ENCODE assay signal across 10 cellular contexts in the genomic region with DNA sequence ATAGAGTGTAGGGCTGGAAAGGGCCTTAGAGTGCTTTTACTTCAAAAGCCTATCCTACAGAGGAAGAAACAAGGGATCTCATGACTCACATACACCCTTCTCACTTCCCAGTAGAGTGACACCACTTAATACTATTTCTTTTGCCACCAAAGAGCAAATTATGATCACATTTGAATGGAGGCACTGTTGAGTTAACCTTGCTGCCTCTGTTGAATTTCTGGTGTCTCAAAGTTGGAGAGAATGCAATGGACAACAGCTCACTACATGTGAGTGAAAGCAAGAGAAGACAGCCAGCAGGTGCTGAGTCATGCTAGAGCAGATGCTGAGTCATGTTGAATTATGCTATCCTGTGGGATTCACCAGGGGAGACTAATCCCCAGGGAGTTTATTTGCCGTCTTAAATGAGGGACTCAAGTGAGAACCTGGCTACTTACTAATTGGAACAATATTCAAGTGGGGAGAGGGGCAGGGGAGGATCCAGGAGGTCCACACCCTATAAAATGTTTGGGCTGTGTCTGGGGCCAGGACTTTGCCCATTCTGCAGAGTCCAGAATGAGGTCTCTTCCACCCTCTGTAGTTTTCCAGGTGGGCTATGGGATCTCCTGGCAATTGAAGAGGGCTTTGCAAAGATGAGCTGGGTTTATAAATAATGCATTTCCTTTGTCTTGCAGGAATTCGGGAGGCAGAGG. TPM values are rescaled to one million over a fixed set of nuclear protein-coding genes. Genes with fewer than 3 reads are reported as not detected.
DNase-seq lines count a peak whose midpoint lies in the region; ATAC-seq and TF ChIP-seq lines count a peak whose summit lies in the region.
"Had no signal": no experiment of that assay in that cellular context is flagged by ENCODE, and none has a peak within 500 bp of the region (broad histone marks: within the 10 kb centered on the region; RNA-seq: fewer than 3 reads in every experiment).

No MANE protein-coding gene starts in this region.

- no peaks in the 10 kb centered on the region for H3K4me1 Mint-ChIP-seq in activated T-helper 1 cell treated with anti-CD3 and anti-CD28 coated beads, Interleukin-12 subunit alpha, Interleukin-12 subunit beta, Interleukin-2, Interleukin-4 antibody, amounts not matched to agents 30 ng/mL and 10 ng/mL and 1 ng/mL, durations not matched to agents 14 hours and 24 hours and 36 hours (ENCODE audit: low read depth)

- no peaks in the 10 kb centered on the region for H3K9me3 Mint-ChIP-seq in activated T-helper 1 cell treated with anti-CD3 and anti-CD28 coated beads, Interleukin-12 subunit alpha, Interleukin-12 subunit beta, Interleukin-2, Interleukin-4 antibody, amounts not matched to agents 30 ng/mL and 10 ng/mL and 1 ng/mL, durations not matched to agents 14 hours and 24 hours and 36 hours

- intact Hi-C loops in PC-3 (cut with micrococcal nuclease): no loop called here
- intact Hi-C loops in activated T-helper 1 cell treated with anti-CD3 and anti-CD28 coated beads, Interleukin-12 subunit alpha, Interleukin-12 subunit beta, Interleukin-2, Interleukin-4 antibody, amounts not matched to agents 30 ng/mL and 10 ng/mL and 1 ng/mL, durations not matched to agents 14 hours and 24 hours and 36 hours (cut with micrococcal nuclease): no loop called here

- H3K27ac Mint-ChIP-seq in activated T-helper 1 cell treated with anti-CD3 and anti-CD28 coated beads, Interleukin-12 subunit alpha, Interleukin-12 subunit beta, Interleukin-2, Interleukin-4 antibody, amounts not matched to agents 30 ng/mL and 10 ng/mL and 1 ng/mL, durations not matched to agents 14 hours and 24 hours and 36 hours: no peak overlapping the region

- no TSS peak for BruUV-seq in PC-3 (replicated peaks; lab: Mats Ljungman, UMichigan)

- no peak overlapping the region for H3K9ac ChIP-seq in PC-3 (ENCODE audit: low read length)

- TF ChIP-seq CTCF in PC-3 (conservative IDR thresholded peaks at IDR 0.05; ENCODE audit: low read depth, low read length): no peak

- no peaks in the 10 kb centered on the region for H3K36me3 Mint-ChIP-seq in activated T-helper 1 cell treated with anti-CD3 and anti-CD28 coated beads, Interleukin-12 subunit alpha, Interleukin-12 subunit beta, Interleukin-2, Interleukin-4 antibody, amounts not matched to agents 30 ng/mL and 10 ng/mL and 1 ng/mL, durations not matched to agents 14 hours and 24 hours and 36 hours (ENCODE audit: low read depth)

- CTCF ChIA-PET in PC-3 (lab: Charles Lee): no interaction called here

- DNase-seq in NCI-H510A treated with DMSO at 0.1 percent for 48 hours (lab: John Stamatoyannopoulos, UW): peak; percentile 3
- no peak for DNase-seq in NCI-H510A (lab: John Stamatoyannopoulos, UW)
- DNase-seq in PC-3: peak; percentile 56
- DNase-seq in erythroblast (lab: John Stamatoyannopoulos, UW): peak; percentile 10 to 59
- peak; percentile 36 for DNase-seq in skeletal muscle cell (ENCODE audit: low read depth)
- no peak for DNase-seq in NCI-H1694 (lab: John Stamatoyannopoulos, UW)
- DNase-seq in activated T-helper 1 cell treated with anti-CD3 and anti-CD28 coated beads, Interleukin-12 subunit alpha, Interleukin-12 subunit beta, Interleukin-2, Interleukin-4 antibody, amounts not matched to agents 30 ng/mL and 10 ng/mL and 1 ng/mL, durations not matched to agents 14 hours and 24 hours and 36 hours (ENCODE audit: low spot score): no peak
- DNase-seq: NCI-H146 had no signal

- H3K9me3 ChIP-seq in PC-3 (ENCODE audit: low read length): no peaks in the 10 kb centered on the region
- H3K9me3 ChIP-seq: right atrium auricular region had no signal

- H3F3A ChIP-seq in PC-3 (ENCODE audit: low read length, unreplicated experiment): no peaks in the 10 kb centered on the region

- peaks cover 83% of the 10 kb centered on the region for H3K27me3 ChIP-seq in PC-3 (ENCODE audit: low read length)
- H3K27me3 ChIP-seq: right atrium auricular region had no signal

- no peaks in the 10 kb centered on the region for H3K36me3 ChIP-seq in PC-3 (ENCODE audit: low read depth, low read length)
- H3K36me3 ChIP-seq: right atrium auricular region had no signal

- ATAC-seq in PC-3 (no peak), GM18858 (IDR thresholded peaks at IDR 0.05; ENCODE audit: unreplicated experiment) (no peak)

- no peak overlapping the region for H3K27ac ChIP-seq in PC-3 (ENCODE audit: low read length)
- H3K27ac ChIP-seq: right atrium auricular region had no signal

- H3K4me3 ChIP-seq in PC-3 (ENCODE audit: low read length) (no peak overlapping the region), skeletal muscle cell (ENCODE audit: low read depth, low read length) (no peak overlapping the region)
- H3K4me3 ChIP-seq: right atrium auricular region had no signal

- peaks cover 5% of the 10 kb centered on the region; the same call in 1 of the 2 replicates for H3K4me1 ChIP-seq in PC-3 (ENCODE audit: insufficient read depth, low read length)
- H3K4me1 ChIP-seq: right atrium auricular region had no signal

- POLR2A ChIA-PET in PC-3 (lab: Charles Lee; ENCODE audit: unreplicated experiment): no interaction called here

- no peaks in the 10 kb centered on the region for H4K20me1 ChIP-seq in PC-3 (ENCODE audit: low read length)

- H3K4me2 ChIP-seq in PC-3 (ENCODE audit: low read length): peak overlapping the region; percentile 34; the same call in 1 of the 2 replicates

- peaks cover 2% of the 10 kb centered on the region for H3K27me3 Mint-ChIP-seq in activated T-helper 1 cell treated with anti-CD3 and anti-CD28 coated beads, Interleukin-12 subunit alpha, Interleukin-12 subunit beta, Interleukin-2, Interleukin-4 antibody, amounts not matched to agents 30 ng/mL and 10 ng/mL and 1 ng/mL, durations not matched to agents 14 hours and 24 hours and 36 hours (ENCODE audit: insufficient read depth)

- no peak overlapping the region for H2AFZ ChIP-seq in PC-3 (ENCODE audit: low read length)

- no peak for TF ChIP-seq POLR2A in erythroblast (IDR thresholded peaks at IDR 0.05; ENCODE audit: low read length)

- H3K4me3 Mint-ChIP-seq in activated T-helper 1 cell treated with anti-CD3 and anti-CD28 coated beads, Interleukin-12 subunit alpha, Interleukin-12 subunit beta, Interleukin-2, Interleukin-4 antibody, amounts not matched to agents 30 ng/mL and 10 ng/mL and 1 ng/mL, durations not matched to agents 14 hours and 24 hours and 36 hours: no peak overlapping the region

- H3K9me2 ChIP-seq in PC-3 (replicated peaks; ENCODE audit: low read length): no peaks in the 10 kb centered on the region

- no peaks in the 10 kb centered on the region for H3K79me2 ChIP-seq in PC-3 (ENCODE audit: low read length)

RNA-seq across cellular contexts. Expression of a gene that starts 35.8 kb away (rescaled TPM):
- not detected in 2 replicates for total RNA-seq in PC-3 (2014; rRNA removed)
- total RNA-seq in activated T-helper 1 cell treated with anti-CD3 and anti-CD28 coated beads, Interleukin-12 subunit alpha, Interleukin-12 subunit beta, Interleukin-2, Interleukin-4 antibody, amounts not matched to agents 30 ng/mL and 10 ng/mL and 1 ng/mL, durations not matched to agents 14 hours and 24 hours and 36 hours: not detected in 2 replicates

Comparison
In these comparisons a context has a peak if more than half of its experiments do, and no peak if none do; other contexts are left out.
1. DNase-seq: peak in NCI-H510A treated with DMSO at 0.1 percent for 48 hours (single experiment), PC-3 (single experiment), erythroblast (2 of 2) and skeletal muscle cell (single experiment); none in NCI-H510A (single experiment), NCI-H1694 (single experiment) and activated T-helper 1 cell treated with anti-CD3 and anti-CD28 coated beads, Interleukin-12 subunit alpha, Interleukin-12 subunit beta, Interleukin-2, Interleukin-4 antibody, amounts not matched to agents 30 ng/mL and 10 ng/mL and 1 ng/mL, durations not matched to agents 14 hours and 24 hours and 36 hours (single experiment).